In the genomic region with DNA sequence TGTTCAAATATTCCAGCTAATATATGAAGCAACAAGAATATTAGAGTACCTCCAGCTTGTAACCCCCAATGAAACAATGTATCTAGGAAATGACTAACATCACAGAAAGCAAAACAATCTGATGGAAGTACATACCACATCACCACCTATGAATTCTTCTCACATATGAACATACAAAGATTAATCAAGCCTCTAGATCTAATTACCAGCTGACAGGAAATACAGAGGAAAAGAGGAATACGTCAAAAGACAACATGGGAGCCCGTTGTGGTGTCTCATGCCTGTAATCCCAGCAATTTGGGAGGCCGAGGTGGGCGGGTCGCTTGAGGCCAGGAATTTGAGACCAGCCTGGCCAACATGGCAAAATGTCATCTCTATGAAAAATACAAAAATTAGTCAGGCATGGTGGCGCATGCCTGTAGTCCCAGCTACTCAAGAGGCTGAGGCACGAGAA, we compare ENCODE assay signal across 11 cellular contexts. TPM values are rescaled to one million over a fixed set of nuclear protein-coding genes. Genes with fewer than 3 reads are reported as not detected.
DNase-seq lines count a peak whose midpoint lies in the region; ATAC-seq and TF ChIP-seq lines count a peak whose summit lies in the region.
"Had no signal": no experiment of that assay in that cellular context is flagged by ENCODE, and none has a peak within 500 bp of the region (broad histone marks: within the 10 kb centered on the region; RNA-seq: fewer than 3 reads in every experiment).

No MANE protein-coding gene starts in this region.

- peak overlapping the region; percentile 10 for H3K27ac Mint-ChIP-seq in progenitor cell of endocrine pancreas

- no peak for TF ChIP-seq CTCF in RWPE2 (IDR thresholded peaks at IDR 0.05; ENCODE audit: poor library complexity, severe bottlenecking)
- TF ChIP-seq CTCF in progenitor cell of endocrine pancreas (IDR thresholded peaks at IDR 0.05; ENCODE audit: unreplicated experiment), result no peak

- H3K9me3 Mint-ChIP-seq in progenitor cell of endocrine pancreas (ENCODE audit: low read depth), result no peaks in the 10 kb centered on the region

- no peaks in the 10 kb centered on the region for H3K27me3 Mint-ChIP-seq in progenitor cell of endocrine pancreas

- peak overlapping the region; percentile 87 for H3K27ac ChIP-seq in RWPE2 (ENCODE audit: poor library complexity, severe bottlenecking)
- peak overlapping the region; percentile 95 for H3K27ac ChIP-seq in epithelial cell of prostate
- H3K27ac ChIP-seq: spleen had no signal

- no peak overlapping the region for H3K4me3 Mint-ChIP-seq in progenitor cell of endocrine pancreas (ENCODE audit: low read depth)

- H3K4me1 Mint-ChIP-seq in progenitor cell of endocrine pancreas (ENCODE audit: low read depth), result no peaks in the 10 kb centered on the region

- peaks cover 71% of the 10 kb centered on the region for H3K36me3 ChIP-seq in RWPE2 (ENCODE audit: low read depth)

- peak; percentile 98 for ATAC-seq in RWPE2 (ENCODE audit: low read depth)
- no peak for ATAC-seq in HG02981 (IDR thresholded peaks at IDR 0.05; ENCODE audit: unreplicated experiment)

- H3K4me1 ChIP-seq in RWPE2 (ENCODE audit: insufficient read depth, poor library complexity, severe bottlenecking), result peaks cover 39% of the 10 kb centered on the region

- H3K36me3 Mint-ChIP-seq in progenitor cell of endocrine pancreas (ENCODE audit: insufficient read depth), result no peaks in the 10 kb centered on the region

- peak; percentile 73 for DNase-seq in GM03348 (ENCODE audit: low spot score)
- no peak for DNase-seq in RWPE2 (ENCODE audit: low spot score)
- DNase-seq in epithelial cell of prostate (ENCODE audit: low read depth, low spot score), result peak; percentile 73
- DNase-seq in progenitor cell of endocrine pancreas (ENCODE audit: low spot score, unreplicated experiment), result no peak
- DNase-seq in stimulated activated CD4-positive, alpha-beta T cell treated with anti-CD3 and anti-CD28 coated beads, Interleukin-12 subunit alpha, Interleukin-12 subunit beta, amount 100 ng/mL, for 4 hours, result no peak
- no peak for DNase-seq in SHP77 treated with DMSO at 0.1 percent for 48 hours (lab: John Stamatoyannopoulos, UW)
- DNase-seq: activated CD4-positive, CD25-positive, alpha-beta regulatory T cell treated with anti-CD3 and anti-CD28 coated beads, Interleukin-2, amount 50 U/mL, for 72 hours; NCI-H345; RPMI8226; spleen had no signal

- no peaks in the 10 kb centered on the region for H3K27me3 ChIP-seq in RWPE2 (ENCODE audit: insufficient read depth, poor library complexity, severe bottlenecking)
- H3K27me3 ChIP-seq: spleen had no signal

- no peaks in the 10 kb centered on the region for H3K9me3 ChIP-seq in RWPE2 (ENCODE audit: severe bottlenecking)
- H3K9me3 ChIP-seq: spleen had no signal

- H3K4me3 ChIP-seq in RWPE2 (ENCODE audit: severe bottlenecking), result no peak overlapping the region
- H3K4me3 ChIP-seq: spleen had no signal

RNA-seq across cellular contexts. Expression of gene NEDD8, which starts 7.5 kb away (rescaled TPM):
- total RNA-seq in progenitor cell of endocrine pancreas, result 161 TPM in 2 replicates

RNA-seq across cellular contexts. Expression of gene GMPR2, which starts 8.1 kb away (rescaled TPM):
- total RNA-seq in progenitor cell of endocrine pancreas, result 73.6 and 86.2 TPM in 2 replicates

RNA-seq across cellular contexts. Expression of gene MDP1, which starts 8.8 kb away (rescaled TPM):
- total RNA-seq in progenitor cell of endocrine pancreas, result 15.2 and 17.7 TPM in 2 replicates

RNA-seq across cellular contexts. Expression of gene CHMP4A, which starts 11.4 kb away (rescaled TPM):
- total RNA-seq in progenitor cell of endocrine pancreas, result 53.7 and 54.3 TPM in 2 replicates

RNA-seq across cellular contexts. Expression of gene TINF2, which starts 17.8 kb away (rescaled TPM):
- total RNA-seq in progenitor cell of endocrine pancreas, result 56.7 and 59.2 TPM in 2 replicates

Comparison
In these comparisons a context has a peak if more than half of its experiments do, and no peak if none do; other contexts are left out.
1. DNase-seq: peak in GM03348 (single experiment) and epithelial cell of prostate (single experiment); none in RWPE2 (single experiment), progenitor cell of endocrine pancreas (single experiment), stimulated activated CD4-positive, alpha-beta T cell treated with anti-CD3 and anti-CD28 coated beads, Interleukin-12 subunit alpha, Interleukin-12 subunit beta, amount 100 ng/mL, for 4 hours (single experiment) and SHP77 treated with DMSO at 0.1 percent for 48 hours (single experiment).